In genomic region chr20:2801459-2801728, GRCh38 we compare ENCODE assay signal across 1 cellular context.
A peak's percentile ranks its signal among the peaks of the same experiment; 100 is the strongest.
TF ChIP-seq lines count a peak whose summit lies in the region.

No MANE protein-coding gene starts in this region.

TF ChIP-seq in K562, 482 proteins besides CTCF, POLR2A, EP300 and RAD21:
- TF ChIP-seq SMC3 (conservative IDR thresholded peaks at IDR 0.05; ENCODE audit: insufficient read depth, low read depth, low read length) (no peak), NFIC (IDR thresholded peaks at IDR 0.05) (0 out of 2 replicates have a peak, but pooled peaks have one; percentile 8)
